In genomic region chr11:122195790-122196189, GRCh38 we compare ENCODE assay signal across 19 cellular contexts.
"Had no signal": no experiment of that assay in that cellular context is flagged by ENCODE, and none has a peak within 500 bp of the region (broad histone marks: within the 10 kb centered on the region; RNA-seq: fewer than 3 reads in every experiment).

No MANE protein-coding gene starts in this region.

- H3K4me1 Mint-ChIP-seq: central memory CD8-positive, alpha-beta T cell; T-helper 17 cell; WTC11 had no signal

- H3K9me3 ChIP-seq: adrenal gland, body of pancreas, upper lobe of right lung had no signal

- H3K36me3 ChIP-seq: adrenal gland, upper lobe of right lung had no signal

- H3K36me3 Mint-ChIP-seq: natural killer cell treated with Interleukin-12 subunit alpha and Interleukin-12 subunit beta and Interleukin-15 and Interleukin-18, amount 100 ng/mL, for 72 hours; WTC11 had no signal

- H3K4me1 ChIP-seq: body of pancreas, upper lobe of right lung had no signal

- H3K9me3 Mint-ChIP-seq: activated CD4-positive, alpha-beta memory T cell treated with anti-CD3 and anti-CD28 coated beads, Interleukin-2, amount 10 ng/mL, durations not matched to agents 7 days and 5 days; activated T-cell treated with anti-CD3 and anti-CD28 coated beads, Interleukin-2, amount 50 U/mL, for 24 hours; central memory CD8-positive, alpha-beta T cell; natural killer cell treated with Interleukin-12 subunit alpha and Interleukin-12 subunit beta and Interleukin-15 and Interleukin-18, amount 100 ng/mL, for 72 hours; stimulated activated naive CD8-positive, alpha-beta T cell treated with anti-CD3 and anti-CD28 coated beads, Interleukin-15, Interleukin-2, amounts not matched to agents 100 ng/mL and 50 ng/mL, for 24 hours; WTC11 had no signal

- H3K27me3 ChIP-seq: adrenal gland, body of pancreas, upper lobe of right lung had no signal

- H3K4me3 ChIP-seq: adrenal gland, body of pancreas, upper lobe of right lung had no signal

- H3K27me3 Mint-ChIP-seq: progenitor cell of endocrine pancreas had no signal

- ATAC-seq: body of pancreas; effector memory CD8-positive, alpha-beta T cell; left ventricle myocardium superior; natural killer cell treated with Interleukin-12 subunit alpha and Interleukin-12 subunit beta and Interleukin-15 and Interleukin-18, amount 100 ng/mL, for 72 hours; right cardiac atrium; T-helper 17 cell; upper lobe of right lung; WTC11 had no signal

- DNase-seq: activated CD4-positive, alpha-beta memory T cell treated with anti-CD3 and anti-CD28 coated beads, Interleukin-2, amount 10 ng/mL, durations not matched to agents 7 days and 5 days; activated CD4-positive, alpha-beta T cell treated with anti-CD3 and anti-CD28 coated beads for 4 hours; activated naive CD4-positive, alpha-beta T cell treated with anti-CD3 and anti-CD28 coated beads, Interleukin-2, amount 50 U/mL, for 16 hours; activated T-cell treated with anti-CD3 and anti-CD28 coated beads, Interleukin-2, amount 50 U/mL, for 24 hours; adrenal gland; body of pancreas; effector memory CD8-positive, alpha-beta T cell; hippocampal formation; kidney glomerular epithelial cell; left ventricle myocardium superior; mesendoderm; right cardiac atrium; T-helper 17 cell; upper lobe of right lung had no signal

- H3K27ac Mint-ChIP-seq: activated CD4-positive, alpha-beta memory T cell treated with anti-CD3 and anti-CD28 coated beads, Interleukin-2, amount 10 ng/mL, durations not matched to agents 7 days and 5 days; activated T-cell treated with anti-CD3 and anti-CD28 coated beads, Interleukin-2, amount 50 U/mL, for 24 hours; effector memory CD8-positive, alpha-beta T cell; natural killer cell treated with Interleukin-12 subunit alpha and Interleukin-12 subunit beta and Interleukin-15 and Interleukin-18, amount 100 ng/mL, for 72 hours; progenitor cell of endocrine pancreas; stimulated activated naive CD8-positive, alpha-beta T cell treated with anti-CD3 and anti-CD28 coated beads, Interleukin-15, Interleukin-2, amounts not matched to agents 100 ng/mL and 50 ng/mL, for 24 hours; T-helper 17 cell; WTC11 had no signal

- H3K4me3 Mint-ChIP-seq: activated CD4-positive, alpha-beta memory T cell treated with anti-CD3 and anti-CD28 coated beads, Interleukin-2, amount 10 ng/mL, durations not matched to agents 7 days and 5 days; activated T-cell treated with anti-CD3 and anti-CD28 coated beads, Interleukin-2, amount 50 U/mL, for 24 hours; central memory CD8-positive, alpha-beta T cell; effector memory CD8-positive, alpha-beta T cell; natural killer cell treated with Interleukin-12 subunit alpha and Interleukin-12 subunit beta and Interleukin-15 and Interleukin-18, amount 100 ng/mL, for 72 hours; stimulated activated naive CD8-positive, alpha-beta T cell treated with anti-CD3 and anti-CD28 coated beads, Interleukin-15, Interleukin-2, amounts not matched to agents 100 ng/mL and 50 ng/mL, for 24 hours; T-helper 17 cell; WTC11 had no signal

- H3K27ac ChIP-seq: adrenal gland, body of pancreas, upper lobe of right lung had no signal
